17 cellular contexts compared by ENCODE assay signal in the genomic region with DNA sequence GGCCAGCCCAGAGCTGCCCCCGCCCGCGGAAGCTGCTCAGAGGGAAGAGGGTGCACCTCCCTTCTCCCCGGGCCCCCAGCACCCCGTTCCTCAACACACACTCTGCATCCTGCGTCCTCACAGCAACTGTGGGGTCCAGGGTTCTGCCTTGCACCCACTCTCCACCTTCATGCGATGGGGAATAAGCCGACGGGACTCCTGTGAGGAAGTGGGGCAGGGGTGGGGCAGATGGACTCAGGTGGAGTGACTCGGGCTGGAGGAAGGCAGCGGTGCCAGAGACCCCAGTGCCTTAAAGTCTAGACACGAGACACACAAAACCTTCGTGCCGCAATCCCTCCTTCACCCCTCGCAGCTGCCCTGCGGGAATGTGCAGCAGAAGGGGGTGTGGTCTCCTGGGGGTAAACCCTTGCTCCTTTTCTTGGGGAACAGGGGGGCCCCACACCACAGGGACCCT. TPM values are rescaled to one million over a fixed set of nuclear protein-coding genes. Genes with fewer than 3 reads are reported as not detected.
A peak's percentile ranks its signal among the peaks of the same experiment; 100 is the strongest.
DNase-seq lines count a peak whose midpoint lies in the region; ATAC-seq, FAIRE-seq and TF ChIP-seq lines count a peak whose summit lies in the region.
"Had no signal": no experiment of that assay in that cellular context is flagged by ENCODE, and none has a peak within 500 bp of the region (broad histone marks: within the 10 kb centered on the region; RNA-seq: fewer than 3 reads in every experiment).

No MANE protein-coding gene starts in this region.

- no TSS peak for BruUV-seq in HepG2 (replicated peaks; lab: Mats Ljungman, UMichigan)

- no peak for TF ChIP-seq RAD21 in HepG2 (CRISPR knock-in tag; IDR thresholded peaks at IDR 0.05)

- H3K36me3 ChIP-seq in Peyer's patch (no peaks in the 10 kb centered on the region), HepG2 (replicated peaks in 1 of 2; ENCODE audit: control insufficient read depth in 1 of 2, insufficient read depth in 2 of 2, low read length in 2 of 2) (peaks cover 1 to 3% of the 10 kb centered on the region in 2 experiments; a peak in 2 of 5 replicates), skeletal muscle tissue (ENCODE audit: control insufficient read depth in 3 of 3, insufficient read depth in 3 of 3, low read length in 3 of 3) (peaks cover 0 to 2% (median 0%) of the 10 kb centered on the region in 3 donors)
- H3K36me3 ChIP-seq: BE2C, heart left ventricle had no signal

- no peak for TF ChIP-seq EP300 in HepG2 (IDR thresholded peaks at IDR 0.05; ENCODE audit: low read depth in 2 of 2, low read length in 2 of 2)
- no peak for TF ChIP-seq EP300 in HepG2 (CRISPR knock-in tag; IDR thresholded peaks at IDR 0.05; ENCODE audit: borderline replicate concordance)

- in situ Hi-C loops in HepG2 (cut with HindIII; ENCODE audit: extremely low pct_ligation_motif_present, low pct_unique_long_range_greater_than_20kb), result no loop called here

- H3K4me2 ChIP-seq in HepG2 (ENCODE audit: low read depth, low read length), result no peak overlapping the region

- no peak overlapping the region for H2AFZ ChIP-seq in HepG2 (ENCODE audit: low read length)
- H2AFZ ChIP-seq: GM23248 had no signal

- 95% methylated on average over 12 of the region's 16 CpGs for WGBS in HepG2 (ENCODE audit: low lambda C conversion rate)

- H3K4me3 ChIP-seq in Peyer's patch, result no peak overlapping the region
- no peak overlapping the region for H3K4me3 ChIP-seq in HepG2 (replicated peaks in 1 of 3; ENCODE audit: insufficient read depth in 1 of 3, low read depth in 2 of 3, low read length in 3 of 3)
- H3K4me3 ChIP-seq in skeletal muscle tissue (ENCODE audit: low read length in 3 of 3), result peak overlapping the region in 1 of 3 donors; percentile 9
- H3K4me3 ChIP-seq: body of pancreas, GM23248, heart left ventricle had no signal

- H3K9me3 ChIP-seq in Peyer's patch (no peaks in the 10 kb centered on the region), HepG2 (ENCODE audit: low read length) (no peaks in the 10 kb centered on the region), skeletal muscle tissue (ENCODE audit: control insufficient read depth in 3 of 3, low read length in 3 of 3) (no peaks in the 10 kb centered on the region)
- H3K9me3 ChIP-seq: BE2C, body of pancreas, heart left ventricle had no signal

- ATAC-seq in HepG2 (no peak), GM21390 (IDR thresholded peaks at IDR 0.05; ENCODE audit: unreplicated experiment) (no peak)
- ATAC-seq: body of pancreas had no signal

- H3K27ac ChIP-seq in Peyer's patch (peak overlapping the region in 1 of 4 donors; percentile 61), HepG2 (ENCODE audit: extremely low read length, insufficient read depth, low read length) (no peak overlapping the region), skeletal muscle tissue (ENCODE audit: low read depth, low read length) (no peak overlapping the region)
- H3K27ac ChIP-seq: GM23248 had no signal

- TF ChIP-seq CTCF in D721Med (IDR thresholded peaks at IDR 0.05; ENCODE audit: insufficient read depth, missing control alignments) (no peak), Peyer's patch (IDR thresholded peaks at IDR 0.05) (no peak), HepG2 (CRISPR knock-in tag; IDR thresholded peaks at IDR 0.05) (no peak)

- CTCF ChIA-PET in HepG2 (lab: Yijun Ruan, JAX; ENCODE audit: low intra/inter-chr PET ratio, low total read pairs), result no interaction called here

- peaks cover 28% of the 10 kb centered on the region; the same call in 1 of the 2 replicates for H4K20me1 ChIP-seq in HepG2 (ENCODE audit: insufficient read depth, low read length)

- FAIRE-seq in D721Med (lab: Jason Lieb, UNC) (no peak), HepG2 (lab: Jason Lieb, UNC) (no peak)

- TF ChIP-seq POLR2A in Peyer's patch (IDR thresholded peaks at IDR 0.05) (no peak), HepG2 (IDR thresholded peaks at IDR 0.05; ENCODE audit: insufficient read depth in 1 of 2, low read depth in 2 of 2, low read length in 2 of 2) (no peak)

- H3K9ac ChIP-seq in HepG2 (ENCODE audit: insufficient read depth, low read depth, low read length) (no peak overlapping the region), skeletal muscle tissue (ENCODE audit: low read depth in 1 of 3, low read length in 3 of 3) (peak overlapping the region in 2 of 3 donors; percentile 7 to 40)
- H3K9ac ChIP-seq: GM23248 had no signal

- H3K27me3 ChIP-seq in Peyer's patch (no peaks in the 10 kb centered on the region), HepG2 (ENCODE audit: control insufficient read depth in 1 of 2, insufficient read depth in 2 of 2, low read length in 2 of 2) (no peaks in the 10 kb centered on the region), skeletal muscle tissue (ENCODE audit: control insufficient read depth in 3 of 3, insufficient read depth in 3 of 3, low read length in 3 of 3) (no peaks in the 10 kb centered on the region)
- H3K27me3 ChIP-seq: BE2C, body of pancreas, heart left ventricle had no signal

- POLR2A ChIA-PET in HepG2 (lab: Yijun Ruan, JAX), result interaction anchor here (1.5 kb wide), 1 partner anchor 16 kb away, joined by 5 read pairs; no protein-coding TSS in a partner anchor

- peak; percentile 11 for DNase-seq in D721Med (ENCODE audit: insufficient read length, low spot score)
- peak in 2 of 3 donors; percentile 29 to 43 for DNase-seq in Peyer's patch
- no peak for DNase-seq in HepG2 (ENCODE audit: low spot score)
- DNase-seq in GDM1 (lab: John Stamatoyannopoulos, UW), result no peak
- DNase-seq in cerebellar cortex (ENCODE audit: low spot score), result no peak
- DNase-seq: activated CD8-positive, alpha-beta memory T cell treated with anti-CD3 and anti-CD28 coated beads for 24 hours; activated gamma-delta T cell treated with Interleukin-2 at 50 U/mL for 16 hours; DMS79; kidney glomerular epithelial cell; NCI-H2029; NCI-H524 treated with DMSO at 0.1 percent for 48 hours had no signal

- H3K4me1 ChIP-seq in Peyer's patch (peaks cover 11 to 81% (median 25%) of the 10 kb centered on the region in 4 donors), HepG2 (ENCODE audit: insufficient read depth, low read length) (peaks cover 80% of the 10 kb centered on the region), skeletal muscle tissue (ENCODE audit: control insufficient read depth in 3 of 3, insufficient read depth in 3 of 3, low read length in 3 of 3) (peaks cover 97 to 99% (median 98%) of the 10 kb centered on the region in 3 donors)
- H3K4me1 ChIP-seq: BE2C had no signal

- peaks cover 96% of the 10 kb centered on the region for H3K79me2 ChIP-seq in HepG2 (ENCODE audit: insufficient read depth, low read length)

- intact Hi-C loops in HepG2 (cut with micrococcal nuclease; ENCODE audit: unreplicated experiment), result no loop called here

TF ChIP-seq in HepG2, 621 proteins besides CTCF, POLR2A, EP300 and RAD21 (continues in another document):
- no peak for TF ChIP-seq TP53 (CRISPR knock-in tag; conservative IDR thresholded peaks at IDR 0.05)

RNA-seq across cellular contexts. Expression of a gene that starts 8.6 kb away (rescaled TPM):
- 10 to 100 TPM; 16.3 to 57.8 (median 35.0) TPM for total RNA-seq in Peyer's patch
- total RNA-seq in HepG2 (2016; rRNA removed; fragmentation: Illumina TruSeq; extraction: Trizol), result 5.9 and 11.2 TPM in 2 replicates
- total RNA-seq in HepG2 (2016; cell fraction: cytosol; rRNA removed; fragmentation: Illumina TruSeq; extraction: Trizol; ENCODE audit: low read depth), result 1.2 TPM in 2 replicates
- 7.7 and 8.4 TPM in 2 replicates for total RNA-seq in HepG2 (2016; cell fraction: insoluble cytoplasmic fraction; rRNA removed; fragmentation: Illumina TruSeq; extraction: Trizol)
- 4.3 and 4.8 TPM in 2 replicates for total RNA-seq in HepG2 (2016; cell fraction: membrane; rRNA removed; fragmentation: Illumina TruSeq; extraction: Trizol)
- 8.6 and 9.0 TPM in 2 replicates for total RNA-seq in HepG2 (2016; cell fraction: nucleus; rRNA removed; fragmentation: Illumina TruSeq; extraction: Trizol)
- 12.8 and 12.9 TPM in 2 replicates for polyA plus RNA-seq in HepG2 (2011; rRNA removed)
- 7.3 and 8.3 TPM in 2 replicates for polyA plus RNA-seq in HepG2 (2011; cell fraction: cytosol; rRNA removed)
- 33.7 and 42.3 TPM in 2 replicates for polyA plus RNA-seq in HepG2 (2011; cell fraction: nucleus; rRNA removed)
- polyA plus RNA-seq in HepG2 (2012), result 22.7 and 27.4 TPM in 2 replicates
- 1.8 and 2.3 TPM in 2 replicates for polyA plus RNA-seq in HepG2 (2016; cell fraction: cytosol; fragmentation: Illumina TruSeq; extraction: Trizol; ENCODE audit: low read depth)
- polyA plus RNA-seq in HepG2 (2016; cell fraction: insoluble cytoplasmic fraction; fragmentation: Illumina TruSeq; extraction: Trizol; ENCODE audit: low read depth), result 12.6 and 17.1 TPM in 2 replicates
- 4.3 and 4.6 TPM in 2 replicates for polyA plus RNA-seq in HepG2 (2016; cell fraction: membrane; fragmentation: Illumina TruSeq; extraction: Trizol; ENCODE audit: low read depth)
- 21.2 and 21.4 TPM in 2 replicates for polyA plus RNA-seq in HepG2 (2016; cell fraction: nucleus; fragmentation: Illumina TruSeq; extraction: Trizol; ENCODE audit: insufficient read depth, low read depth)
- 15.0 and 25.5 TPM in 2 replicates for polyA minus RNA-seq in HepG2 (2011; rRNA and poly(A)+ RNA removed; ENCODE audit: low replicate concordance)
- 23.5 and 27.0 TPM in 2 replicates for polyA minus RNA-seq in HepG2 (2011; cell fraction: cytosol; rRNA and poly(A)+ RNA removed)
- polyA minus RNA-seq in HepG2 (2011; cell fraction: nucleus; rRNA and poly(A)+ RNA removed), result 13.3 and 16.8 TPM in 2 replicates
- total RNA-seq in skeletal muscle tissue, result 20.9 TPM

RNA-seq across cellular contexts. Expression of a gene that starts 33.9 kb away (rescaled TPM):
- total RNA-seq in Peyer's patch (10 to 100 TPM in 1 of 4 donors, 1 to 10 TPM in 3; 1.4 to 11.6 (median 2.3) TPM), HepG2 (2016; rRNA removed; fragmentation: Illumina TruSeq; extraction: Trizol) (4.9 and 5.0 TPM in 2 replicates), skeletal muscle tissue (3.7 TPM)
- total RNA-seq in HepG2 (2016; cell fraction: cytosol; rRNA removed; fragmentation: Illumina TruSeq; extraction: Trizol; ENCODE audit: low read depth), result 2.6 and 4.1 TPM in 2 replicates
- total RNA-seq in HepG2 (2016; cell fraction: insoluble cytoplasmic fraction; rRNA removed; fragmentation: Illumina TruSeq; extraction: Trizol), result 4.9 and 5.5 TPM in 2 replicates
- total RNA-seq in HepG2 (2016; cell fraction: membrane; rRNA removed; fragmentation: Illumina TruSeq; extraction: Trizol), result 10.3 and 11.9 TPM in 2 replicates
- 3.1 and 4.3 TPM in 2 replicates for total RNA-seq in HepG2 (2016; cell fraction: nucleus; rRNA removed; fragmentation: Illumina TruSeq; extraction: Trizol)
- polyA plus RNA-seq in HepG2 (2011; rRNA removed), result 3.9 and 5.7 TPM in 2 replicates
- 3.3 and 4.0 TPM in 2 replicates for polyA plus RNA-seq in HepG2 (2011; cell fraction: cytosol; rRNA removed)
- polyA plus RNA-seq in HepG2 (2011; cell fraction: nucleus; rRNA removed), result 3.3 and 3.7 TPM in 2 replicates
- polyA plus RNA-seq in HepG2 (2012), result 2.3 and 2.6 TPM in 2 replicates
- 4.5 and 6.0 TPM in 2 replicates for polyA plus RNA-seq in HepG2 (2016; cell fraction: cytosol; fragmentation: Illumina TruSeq; extraction: Trizol; ENCODE audit: low read depth)
- 5.4 and 5.8 TPM in 2 replicates for polyA plus RNA-seq in HepG2 (2016; cell fraction: insoluble cytoplasmic fraction; fragmentation: Illumina TruSeq; extraction: Trizol; ENCODE audit: low read depth)
- 8.8 and 10.1 TPM in 2 replicates for polyA plus RNA-seq in HepG2 (2016; cell fraction: membrane; fragmentation: Illumina TruSeq; extraction: Trizol; ENCODE audit: low read depth)
- 4.3 and 5.4 TPM in 2 replicates for polyA plus RNA-seq in HepG2 (2016; cell fraction: nucleus; fragmentation: Illumina TruSeq; extraction: Trizol; ENCODE audit: insufficient read depth, low read depth)
- polyA minus RNA-seq in HepG2 (2011; rRNA and poly(A)+ RNA removed; ENCODE audit: low replicate concordance), result 5.6 and 12.7 TPM in 2 replicates
- 2.5 and 3.1 TPM in 2 replicates for polyA minus RNA-seq in HepG2 (2011; cell fraction: cytosol; rRNA and poly(A)+ RNA removed)
- polyA minus RNA-seq in HepG2 (2011; cell fraction: nucleus; rRNA and poly(A)+ RNA removed), result 1.5 and 2.1 TPM in 2 replicates

Comparison
In these comparisons a context has a peak if more than half of its experiments do, and no peak if none do; other contexts are left out.
1. DNase-seq: peak in D721Med (single experiment) and Peyer's patch (2 of 3); none in HepG2 (single experiment), GDM1 (single experiment) and cerebellar cortex (single experiment).